In genomic region chr3:147372525-147373027, GRCh38 we compare ENCODE assay signal across 1 cellular context.
TF ChIP-seq lines count a peak whose summit lies in the region.

No MANE protein-coding gene starts in this region.

TF ChIP-seq in GM23338, 12 proteins besides CTCF, POLR2A, EP300 and RAD21:
- TF ChIP-seq ZNF114 (CRISPR knock-in tag; IDR thresholded peaks at IDR 0.05) (no peak), EZH2phosphoT487 (IDR thresholded peaks at IDR 0.05; ENCODE audit: unreplicated experiment) (peak; percentile 25), REST (IDR thresholded peaks at IDR 0.05; ENCODE audit: unreplicated experiment) (no peak), EZH2 (IDR thresholded peaks at IDR 0.05; ENCODE audit: low read depth, unreplicated experiment) (peak; percentile 94)
